In the genomic region with DNA sequence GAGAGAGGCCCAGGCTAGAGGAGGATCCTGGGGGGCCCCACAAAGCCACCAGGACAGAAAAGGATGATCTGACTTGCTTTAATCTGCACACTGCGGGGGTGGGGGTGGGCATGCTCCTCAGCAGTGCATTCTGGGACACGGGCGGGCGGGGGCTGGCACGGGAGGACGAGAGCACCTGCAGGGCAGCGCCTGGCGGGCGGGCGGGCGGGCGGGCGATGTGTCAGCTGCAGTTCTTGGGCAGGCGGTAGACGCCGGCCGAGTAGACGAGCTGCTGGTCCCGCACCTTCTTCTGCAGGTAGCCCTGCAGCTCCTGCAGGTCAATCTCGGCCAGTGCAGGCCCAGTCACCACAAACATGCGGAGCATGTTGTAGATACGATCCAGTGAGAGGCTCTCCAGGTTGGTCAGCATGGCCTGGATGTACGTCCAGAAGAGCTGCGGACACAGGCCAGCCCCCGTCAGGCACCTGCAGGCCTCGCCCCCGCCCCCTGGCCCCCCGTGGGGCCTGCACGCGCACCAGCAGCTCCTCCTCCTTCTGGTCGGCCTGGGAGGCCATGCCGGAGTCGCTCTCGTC, we compare ENCODE assay signal across 18 cellular contexts. TPM values are rescaled to one million over a fixed set of nuclear protein-coding genes. Genes with fewer than 3 reads are reported as not detected.
DNase-seq lines count a peak whose midpoint lies in the region; ATAC-seq and TF ChIP-seq lines count a peak whose summit lies in the region.
"Had no signal": no experiment of that assay in that cellular context is flagged by ENCODE, and none has a peak within 500 bp of the region (broad histone marks: within the 10 kb centered on the region; RNA-seq: fewer than 3 reads in every experiment).

No MANE protein-coding gene starts in this region.

- H3K27ac ChIP-seq in osteoblast (ENCODE audit: low read depth, low read length): no peak overlapping the region
- H3K27ac ChIP-seq: right lobe of liver had no signal

- H3K9me3 Mint-ChIP-seq in activated CD4-positive, alpha-beta T cell treated with anti-CD3 and anti-CD28 coated beads for 36 hours (ENCODE audit: low read depth): no peaks in the 10 kb centered on the region
- H3K9me3 Mint-ChIP-seq in WTC11: no peaks in the 10 kb centered on the region
- H3K9me3 Mint-ChIP-seq: activated CD4-positive, alpha-beta T cell treated with anti-CD3 and anti-CD28 coated beads, Interleukin-2, amount 10 ng/mL, durations not matched to agents 7 days and 5 days; stimulated activated naive CD8-positive, alpha-beta T cell treated with anti-CD3 and anti-CD28 coated beads, Interleukin-15, Interleukin-2, amounts not matched to agents 100 ng/mL and 50 ng/mL, for 24 hours had no signal

- H4K20me1 ChIP-seq in osteoblast (ENCODE audit: insufficient read depth, low read length): peaks cover 12% of the 10 kb centered on the region

- H3K79me2 ChIP-seq in osteoblast (ENCODE audit: insufficient read depth, low read length): no peaks in the 10 kb centered on the region

- peaks cover 6% of the 10 kb centered on the region for H3K36me3 Mint-ChIP-seq in activated CD4-positive, alpha-beta T cell treated with anti-CD3 and anti-CD28 coated beads for 36 hours (ENCODE audit: low read depth)
- no peaks in the 10 kb centered on the region for H3K36me3 Mint-ChIP-seq in WTC11

- DNase-seq in activated CD4-positive, alpha-beta T cell treated with anti-CD3 and anti-CD28 coated beads for 36 hours: peak; percentile 59
- DNase-seq in activated CD4-positive, alpha-beta T cell treated with anti-CD3 and anti-CD28 coated beads, Interleukin-2, amount 50 U/mL, for 1 hour: no peak
- peak; percentile 50 for DNase-seq in GM20000 (ENCODE audit: low spot score)
- peak; percentile 42 for DNase-seq in WTC11 (ENCODE audit: low spot score)
- peak; percentile 89 for DNase-seq in osteoblast (ENCODE audit: insufficient read length, low spot score, missing footprints)
- no peak for DNase-seq in NCI-H446 (lab: John Stamatoyannopoulos, UW)
- DNase-seq in OCI-M1 (lab: John Stamatoyannopoulos, UW): no peak
- DNase-seq: activated CD4-positive, alpha-beta T cell treated with anti-CD3 and anti-CD28 coated beads, Interleukin-2, amount 10 ng/mL, durations not matched to agents 7 days and 5 days; Calu3; NCI-H226; right lobe of liver had no signal

- POLR2A ChIA-PET in activated CD4-positive, alpha-beta T cell treated with anti-CD3 and anti-CD28 coated beads for 36 hours (lab: Charles Lee): no interaction called here
- POLR2A ChIA-PET in WTC11 (lab: Charles Lee): interaction anchor here (0.7 to 1.8 kb wide), 5 partner anchors 12 to 61 kb away, joined by 3 to 6 read pairs (median 3); no protein-coding TSS in a partner anchor

- H3K4me3 ChIP-seq in osteoblast (ENCODE audit: insufficient read depth, low read length): no peak overlapping the region
- H3K4me3 ChIP-seq: dorsolateral prefrontal cortex, right lobe of liver had no signal

- H2AFZ ChIP-seq in osteoblast (ENCODE audit: low read length): no peak overlapping the region

- no peak overlapping the region for H3K4me3 Mint-ChIP-seq in activated CD4-positive, alpha-beta T cell treated with anti-CD3 and anti-CD28 coated beads for 36 hours
- H3K4me3 Mint-ChIP-seq in WTC11: peak overlapping the region; percentile 42; the same call in 1 of the 2 replicates
- H3K4me3 Mint-ChIP-seq: activated CD4-positive, alpha-beta T cell treated with anti-CD3 and anti-CD28 coated beads, Interleukin-2, amount 10 ng/mL, durations not matched to agents 7 days and 5 days; stimulated activated naive CD8-positive, alpha-beta T cell treated with anti-CD3 and anti-CD28 coated beads, Interleukin-15, Interleukin-2, amounts not matched to agents 100 ng/mL and 50 ng/mL, for 24 hours had no signal

- peaks cover 11% of the 10 kb centered on the region for H3K27me3 ChIP-seq in osteoblast (ENCODE audit: insufficient read depth, low read length)

- CTCF ChIA-PET in activated CD4-positive, alpha-beta T cell treated with anti-CD3 and anti-CD28 coated beads for 36 hours (lab: Charles Lee): interaction anchor here (1.0 to 1.9 kb wide), 3 partner anchors 18 to 62 kb away, joined by 3 to 5 read pairs (median 3); no protein-coding TSS in a partner anchor
- CTCF ChIA-PET in WTC11 (lab: Charles Lee): interaction anchor here (0.5 to 3.6 kb wide), 33 partner anchors 13 to 248 kb away, joined by 3 to 40 read pairs (median 8); a partner anchor contains a TSS

- no peaks in the 10 kb centered on the region for H3K36me3 ChIP-seq in osteoblast (ENCODE audit: insufficient read depth, low read length)

- H3K27ac Mint-ChIP-seq in activated CD4-positive, alpha-beta T cell treated with anti-CD3 and anti-CD28 coated beads for 36 hours: no peak overlapping the region
- H3K27ac Mint-ChIP-seq in WTC11: no peak overlapping the region
- H3K27ac Mint-ChIP-seq: activated CD4-positive, alpha-beta T cell treated with anti-CD3 and anti-CD28 coated beads, Interleukin-2, amount 10 ng/mL, durations not matched to agents 7 days and 5 days; stimulated activated naive CD8-positive, alpha-beta T cell treated with anti-CD3 and anti-CD28 coated beads, Interleukin-15, Interleukin-2, amounts not matched to agents 100 ng/mL and 50 ng/mL, for 24 hours had no signal

- intact Hi-C loops in activated CD4-positive, alpha-beta T cell treated with anti-CD3 and anti-CD28 coated beads for 36 hours (cut with DNase I, micrococcal nuclease): no loop called here

- H3K4me1 Mint-ChIP-seq in activated CD4-positive, alpha-beta T cell treated with anti-CD3 and anti-CD28 coated beads for 36 hours: no peaks in the 10 kb centered on the region
- peaks cover 6% of the 10 kb centered on the region for H3K4me1 Mint-ChIP-seq in WTC11
- H3K4me1 Mint-ChIP-seq: activated CD4-positive, alpha-beta T cell treated with anti-CD3 and anti-CD28 coated beads, Interleukin-2, amount 10 ng/mL, durations not matched to agents 7 days and 5 days had no signal

- peaks cover 10% of the 10 kb centered on the region for H3K27me3 Mint-ChIP-seq in activated CD4-positive, alpha-beta T cell treated with anti-CD3 and anti-CD28 coated beads for 36 hours
- peaks cover 21% of the 10 kb centered on the region for H3K27me3 Mint-ChIP-seq in WTC11 (ENCODE audit: low read depth)

- no peak overlapping the region for H3K4me2 ChIP-seq in osteoblast (ENCODE audit: insufficient read depth, low read length)

- no peaks in the 10 kb centered on the region for H3K9me3 ChIP-seq in osteoblast (ENCODE audit: low read depth, low read length)
- H3K9me3 ChIP-seq: right lobe of liver had no signal

- no peaks in the 10 kb centered on the region for H3K4me1 ChIP-seq in osteoblast (ENCODE audit: insufficient read depth, low read length)

- peak; percentile 29 for ATAC-seq in activated CD4-positive, alpha-beta T cell treated with anti-CD3 and anti-CD28 coated beads for 36 hours
- ATAC-seq in WTC11 (peak; percentile 17), HG03095 (IDR thresholded peaks at IDR 0.05; ENCODE audit: unreplicated experiment) (no peak)
- ATAC-seq: HCT116, right lobe of liver had no signal

- no peak for TF ChIP-seq CTCF in GM20000 (IDR thresholded peaks at IDR 0.05; ENCODE audit: extremely low read depth, missing control alignments)
- TF ChIP-seq CTCF in WTC11 (IDR thresholded peaks at IDR 0.05): no peak
- no peak for TF ChIP-seq CTCF in osteoblast (IDR thresholded peaks at IDR 0.05; ENCODE audit: extremely low read depth, low read depth, low read length)

TF ChIP-seq in WTC11, 78 proteins besides CTCF, POLR2A, EP300 and RAD21 (continues in another document):
- no peak for TF ChIP-seq ZNF396 (CRISPR knock-in tag; IDR thresholded peaks at IDR 0.05; ENCODE audit: borderline replicate concordance)
- TF ChIP-seq, protein P1, sequence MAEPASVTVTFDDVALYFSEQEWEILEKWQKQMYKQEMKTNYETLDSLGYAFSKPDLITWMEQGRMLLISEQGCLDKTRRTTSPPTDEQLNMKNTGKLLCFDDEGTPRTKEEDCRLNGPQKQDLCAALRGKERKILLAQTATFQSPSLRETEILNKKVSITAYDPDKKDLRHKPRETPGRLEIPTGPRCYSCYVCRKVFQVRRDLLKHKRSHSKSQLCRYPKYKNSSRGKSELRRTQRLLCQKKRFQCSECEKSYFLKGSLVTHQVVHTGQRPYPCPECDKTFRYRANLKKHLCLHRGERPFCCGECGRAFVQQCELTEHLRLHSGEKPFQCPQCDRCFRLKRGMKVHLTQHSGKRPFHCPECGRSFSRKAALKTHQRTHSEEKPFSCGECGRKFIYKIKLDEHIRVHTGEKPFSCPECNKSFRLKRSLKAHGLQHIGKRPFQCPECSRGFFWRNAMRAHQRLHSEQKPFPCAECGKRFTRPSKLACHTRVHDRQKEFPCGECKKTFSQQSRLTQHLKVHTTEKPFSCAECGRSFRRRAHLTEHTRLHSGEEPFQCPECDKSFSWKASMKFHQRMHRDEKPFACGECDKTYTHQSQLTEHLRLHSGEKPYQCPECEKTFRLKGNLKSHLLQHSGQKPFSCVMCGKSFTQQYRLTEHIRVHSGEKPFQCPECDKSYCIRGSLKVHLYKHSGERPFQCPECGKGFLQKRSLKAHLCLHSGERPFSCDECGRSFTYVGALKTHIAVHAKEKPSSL (CRISPR knock-in tag; conservative IDR thresholded peaks at IDR 0.05): no peak
- TF ChIP-seq JUN (CRISPR knock-in tag; IDR thresholded peaks at IDR 0.05): no peak
- TF ChIP-seq, protein P2, sequence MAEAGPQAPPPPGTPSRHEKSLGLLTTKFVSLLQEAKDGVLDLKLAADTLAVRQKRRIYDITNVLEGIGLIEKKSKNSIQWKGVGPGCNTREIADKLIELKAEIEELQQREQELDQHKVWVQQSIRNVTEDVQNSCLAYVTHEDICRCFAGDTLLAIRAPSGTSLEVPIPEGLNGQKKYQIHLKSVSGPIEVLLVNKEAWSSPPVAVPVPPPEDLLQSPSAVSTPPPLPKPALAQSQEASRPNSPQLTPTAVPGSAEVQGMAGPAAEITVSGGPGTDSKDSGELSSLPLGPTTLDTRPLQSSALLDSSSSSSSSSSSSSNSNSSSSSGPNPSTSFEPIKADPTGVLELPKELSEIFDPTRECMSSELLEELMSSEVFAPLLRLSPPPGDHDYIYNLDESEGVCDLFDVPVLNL (CRISPR knock-in tag; IDR thresholded peaks at IDR 0.05; ENCODE audit: borderline replicate concordance, low read depth): no peak
- no peak for TF ChIP-seq ZNF232 (CRISPR knock-in tag; IDR thresholded peaks at IDR 0.05)

RNA-seq across cellular contexts. Expression of a gene that starts 3.0 kb away (rescaled TPM):
- not detected for total RNA-seq in activated CD4-positive, alpha-beta T cell treated with anti-CD3 and anti-CD28 coated beads for 36 hours
- total RNA-seq in WTC11 (2021): not detected in 3 replicates
- not detected in 2 replicates for total RNA-seq in osteoblast
- total RNA-seq: activated CD4-positive, alpha-beta T cell treated with anti-CD3 and anti-CD28 coated beads, Interleukin-2, amount 10 ng/mL, durations not matched to agents 7 days and 5 days; Calu3; dorsolateral prefrontal cortex; lung microvascular endothelial cell; right lobe of liver; RPMI7951; T-helper 2 cell treated with Interferon-gamma antibody and Interleukin-4, amounts not matched to agents 100 ng/mL and 5 ng/mL, for 36 hours had no signal

RNA-seq across cellular contexts. Expression of a gene that starts 5.0 kb away (rescaled TPM):
- total RNA-seq in activated CD4-positive, alpha-beta T cell treated with anti-CD3 and anti-CD28 coated beads for 36 hours: not detected
- total RNA-seq in WTC11 (2021) (1.1 to 2.2 TPM (median 2.1 TPM) in 3 replicates), osteoblast (not detected in 2 replicates)
- total RNA-seq: activated CD4-positive, alpha-beta T cell treated with anti-CD3 and anti-CD28 coated beads, Interleukin-2, amount 10 ng/mL, durations not matched to agents 7 days and 5 days; lung microvascular endothelial cell; RPMI7951; T-helper 2 cell treated with Interferon-gamma antibody and Interleukin-4, amounts not matched to agents 100 ng/mL and 5 ng/mL, for 36 hours had no signal

RNA-seq across cellular contexts. Expression of a gene that starts 13.6 kb away (rescaled TPM):
- 10 to 100 TPM; 30.8 to 38.4 TPM for total RNA-seq in activated CD4-positive, alpha-beta T cell treated with anti-CD3 and anti-CD28 coated beads for 36 hours
- 61.0 to 80.9 TPM (median 61.2 TPM) in 3 replicates for total RNA-seq in WTC11 (2021)
- 26.2 and 32.9 TPM in 2 replicates for total RNA-seq in osteoblast

RNA-seq across cellular contexts. Expression of a gene that starts 13.7 kb away (rescaled TPM):
- total RNA-seq in activated CD4-positive, alpha-beta T cell treated with anti-CD3 and anti-CD28 coated beads for 36 hours: 10 to 100 TPM; 53.6 to 58.6 TPM
- 102 to 105 TPM (median 103 TPM) in 3 replicates for total RNA-seq in WTC11 (2021)
- total RNA-seq in osteoblast: 52.5 and 59.7 TPM in 2 replicates

RNA-seq across cellular contexts. Expression of a gene that starts 25.7 kb away (rescaled TPM):
- 1 to 10 TPM; 5.6 to 5.8 TPM for total RNA-seq in activated CD4-positive, alpha-beta T cell treated with anti-CD3 and anti-CD28 coated beads for 36 hours
- total RNA-seq in WTC11 (2021): 33.4 to 43.1 TPM (median 38.1 TPM) in 3 replicates
- 9.7 and 10.5 TPM in 2 replicates for total RNA-seq in osteoblast

Comparison
In these comparisons a context has a peak if more than half of its experiments do, and no peak if none do; other contexts are left out.
1. DNase-seq: peak in activated CD4-positive, alpha-beta T cell treated with anti-CD3 and anti-CD28 coated beads for 36 hours (single experiment), GM20000 (single experiment), WTC11 (single experiment) and osteoblast (single experiment); none in activated CD4-positive, alpha-beta T cell treated with anti-CD3 and anti-CD28 coated beads, Interleukin-2, amount 50 U/mL, for 1 hour (single experiment), NCI-H446 (0 of 2) and OCI-M1 (single experiment).